In the genomic region with DNA sequence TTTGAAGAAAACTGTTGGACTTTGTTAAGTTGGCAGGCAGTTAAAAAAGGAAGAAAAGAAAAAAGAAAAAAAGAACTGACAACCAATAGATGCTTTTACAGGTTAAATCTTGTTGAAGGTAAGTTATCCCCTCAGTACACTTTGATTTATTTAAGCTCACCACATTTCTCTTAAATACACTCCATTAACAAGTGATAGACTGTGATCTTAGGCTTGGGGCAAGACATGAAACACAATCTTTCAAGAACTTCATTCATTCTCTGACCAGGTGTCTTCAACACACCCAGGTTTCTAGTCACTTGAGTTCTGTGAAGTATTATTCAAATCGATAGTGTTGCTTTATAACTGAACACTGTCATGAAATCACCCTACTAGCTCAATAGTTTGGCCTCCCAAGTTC, we compare ENCODE assay signal across 12 cellular contexts.
A peak's percentile ranks its signal among the peaks of the same experiment; 100 is the strongest.
DNase-seq lines count a peak whose midpoint lies in the region; ATAC-seq and TF ChIP-seq lines count a peak whose summit lies in the region.
"Had no signal": no experiment of that assay in that cellular context is flagged by ENCODE, and none has a peak within 500 bp of the region (broad histone marks: within the 10 kb centered on the region; RNA-seq: fewer than 3 reads in every experiment).

No MANE protein-coding gene starts in this region.

- H3K9ac ChIP-seq in SK-N-SH (peak overlapping the region; percentile 28; the same call in 1 of the 2 replicates), HUES6 (ENCODE audit: low read length) (no peak overlapping the region), endocrine pancreas (ENCODE audit: control insufficient read depth, insufficient read depth, low read length) (no peak overlapping the region)

- TF ChIP-seq CTCF in SK-N-SH (IDR thresholded peaks at IDR 0.05) (no peak), psoas muscle (IDR thresholded peaks at IDR 0.05) (no peak)

- H3K79me2 ChIP-seq in SK-N-SH (ENCODE audit: insufficient read depth) = peaks cover 77% of the 10 kb centered on the region

- H3K27ac ChIP-seq in SK-N-SH (ENCODE audit: low read depth in 2 of 2, low read length in 1 of 2) = no peak overlapping the region
- no peak overlapping the region for H3K27ac ChIP-seq in HUES6 (ENCODE audit: low read depth, low read length)
- peak overlapping the region; percentile 68 for H3K27ac ChIP-seq in psoas muscle
- H3K27ac ChIP-seq: breast epithelium, VCaP had no signal

- no peaks in the 10 kb centered on the region for H3K9me2 ChIP-seq in SK-N-SH

- H3K9me3 ChIP-seq in SK-N-SH (no peaks in the 10 kb centered on the region), HUES6 (ENCODE audit: control insufficient read depth, insufficient read depth, low read depth, low read length) (no peaks in the 10 kb centered on the region), endocrine pancreas (ENCODE audit: control insufficient read depth, low read length) (no peaks in the 10 kb centered on the region), psoas muscle (no peaks in the 10 kb centered on the region)
- H3K9me3 ChIP-seq: breast epithelium had no signal

- no peak for TF ChIP-seq RAD21 in SK-N-SH (IDR thresholded peaks at IDR 0.05; ENCODE audit: low read length)

- ATAC-seq in SK-N-SH treated with all-trans-retinoic acid at 6 μM for 48 hours = no peak
- ATAC-seq in psoas muscle = no peak

- no peaks in the 10 kb centered on the region for H3K27me3 ChIP-seq in SK-N-SH (ENCODE audit: insufficient read depth)
- no peaks in the 10 kb centered on the region for H3K27me3 ChIP-seq in HUES6 (ENCODE audit: control insufficient read depth, insufficient read depth, low read length)
- no peaks in the 10 kb centered on the region for H3K27me3 ChIP-seq in endocrine pancreas (ENCODE audit: control insufficient read depth, insufficient read depth, low read length)
- H3K27me3 ChIP-seq in psoas muscle (ENCODE audit: insufficient read depth in 3 of 3, low read length in 2 of 3) = peaks cover 0 to 3% (median 0%) of the 10 kb centered on the region in 3 donors
- H3K27me3 ChIP-seq: breast epithelium had no signal

- H3K4me2 ChIP-seq in SK-N-SH = peak overlapping the region; percentile 79

- no peak overlapping the region for H2AFZ ChIP-seq in SK-N-SH (ENCODE audit: low read depth)

- peaks cover 10 to 35% of the 10 kb centered on the region in 2 experiments; a peak in 3 of 4 replicates for H3K4me1 ChIP-seq in SK-N-SH (ENCODE audit: control insufficient read depth in 1 of 2, insufficient read depth in 2 of 2, low read depth in 1 of 2, low read length in 1 of 2)
- H3K4me1 ChIP-seq in HUES6 (ENCODE audit: control insufficient read depth, insufficient read depth, low read length) = peaks cover 31% of the 10 kb centered on the region
- H3K4me1 ChIP-seq in endocrine pancreas (ENCODE audit: control insufficient read depth, insufficient read depth, low read length) = peaks cover 7% of the 10 kb centered on the region
- H3K4me1 ChIP-seq in psoas muscle = peaks cover 6% of the 10 kb centered on the region
- H3K4me1 ChIP-seq: breast epithelium had no signal

- WGBS in SK-N-SH (ENCODE audit: low lambda C conversion rate) = 67% methylated on average over 1 of the region's 1 CpG
- 34 to 62% (median 38%) methylated on average over 1 of the region's 1 CpG for WGBS in psoas muscle, 3 donors

- H3K36me3 ChIP-seq in SK-N-SH (replicated peaks in 1 of 2; ENCODE audit: control insufficient read depth in 1 of 2, insufficient read depth in 2 of 2, low read length in 1 of 2) (no peaks in the 10 kb centered on the region), HUES6 (ENCODE audit: control insufficient read depth, insufficient read depth, low read length) (no peaks in the 10 kb centered on the region), endocrine pancreas (ENCODE audit: control insufficient read depth, insufficient read depth, low read length) (no peaks in the 10 kb centered on the region), psoas muscle (ENCODE audit: insufficient read depth in 1 of 2, low read depth in 1 of 2) (no peaks in the 10 kb centered on the region)
- H3K36me3 ChIP-seq: breast epithelium had no signal

- POLR2A ChIA-PET in SK-N-SH (lab: Yijun Ruan, JAX) = no interaction called here

- CTCF ChIA-PET in SK-N-SH (lab: Yijun Ruan, JAX) = interaction anchor here (1.0 to 2.8 kb wide), 5 partner anchors 17 to 159 kb away, joined by 3 to 6 read pairs (median 4); no protein-coding TSS in a partner anchor

- peaks cover 3% of the 10 kb centered on the region for H3F3A ChIP-seq in SK-N-SH (replicated peaks; ENCODE audit: insufficient read depth)

- no peak for TF ChIP-seq EP300 in SK-N-SH (IDR thresholded peaks at IDR 0.05; ENCODE audit: borderline replicate concordance in 1 of 2, low read depth in 1 of 2, low read length in 1 of 2)

- peaks cover 19% of the 10 kb centered on the region for H4K20me1 ChIP-seq in SK-N-SH (ENCODE audit: insufficient read depth)

- no peak for DNase-seq in SK-N-SH
- no peak for DNase-seq in psoas muscle
- no peak for DNase-seq in kidney tubule cell (ENCODE audit: low spot score)
- DNase-seq in NCI-H2227 (lab: John Stamatoyannopoulos, UW; ENCODE audit: unreplicated experiment) = no peak
- DNase-seq in GF-D8 (lab: John Stamatoyannopoulos, UW) = no peak
- DNase-seq: NCI-H226, SHP77 treated with DMSO at 0.1 percent for 48 hours had no signal

- intact Hi-C loops in psoas muscle (cut with DNase I) = loop anchor here in 1 of 2 donors (5.0 kb wide), 1 partner anchor 349 kb away; no protein-coding TSS in a partner anchor

- H3K4me3 ChIP-seq in SK-N-SH (ENCODE audit: low read depth in 2 of 2, low read length in 1 of 2) (peak overlapping the region; percentile 89 to 98; a peak in 3 of 4 replicates), HUES6 (ENCODE audit: low read depth, low read length) (peak overlapping the region; percentile 73), endocrine pancreas (ENCODE audit: control insufficient read depth, insufficient read depth, low read length) (peak overlapping the region; percentile 93), psoas muscle (peak overlapping the region; percentile 90)

TF ChIP-seq in SK-N-SH, 30 proteins besides CTCF, POLR2A, EP300 and RAD21 (continues in another document):
- TF ChIP-seq RCOR1 (IDR thresholded peaks at IDR 0.05; ENCODE audit: low read length) (no peak), POLR2AphosphoS5 (IDR thresholded peaks at IDR 0.05; ENCODE audit: low read depth, low read length) (no peak), FOXM1 (IDR thresholded peaks at IDR 0.05; ENCODE audit: low read depth) (no peak), ELF1 (IDR thresholded peaks at IDR 0.05) (no peak), FOSL2 (IDR thresholded peaks at IDR 0.05; ENCODE audit: borderline replicate concordance, low read depth) (no peak), SMC3 (IDR thresholded peaks at IDR 0.05; ENCODE audit: low read depth, low read length) (no peak), MEF2A (IDR thresholded peaks at IDR 0.05; ENCODE audit: borderline replicate concordance, low read depth) (no peak)
- TF ChIP-seq, protein P1, sequence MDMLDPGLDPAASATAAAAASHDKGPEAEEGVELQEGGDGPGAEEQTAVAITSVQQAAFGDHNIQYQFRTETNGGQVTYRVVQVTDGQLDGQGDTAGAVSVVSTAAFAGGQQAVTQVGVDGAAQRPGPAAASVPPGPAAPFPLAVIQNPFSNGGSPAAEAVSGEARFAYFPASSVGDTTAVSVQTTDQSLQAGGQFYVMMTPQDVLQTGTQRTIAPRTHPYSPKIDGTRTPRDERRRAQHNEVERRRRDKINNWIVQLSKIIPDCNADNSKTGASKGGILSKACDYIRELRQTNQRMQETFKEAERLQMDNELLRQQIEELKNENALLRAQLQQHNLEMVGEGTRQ (IDR thresholded peaks at IDR 0.05; ENCODE audit: borderline replicate concordance, low read depth, low read length) = no peak
- TF ChIP-seq, protein P2, sequence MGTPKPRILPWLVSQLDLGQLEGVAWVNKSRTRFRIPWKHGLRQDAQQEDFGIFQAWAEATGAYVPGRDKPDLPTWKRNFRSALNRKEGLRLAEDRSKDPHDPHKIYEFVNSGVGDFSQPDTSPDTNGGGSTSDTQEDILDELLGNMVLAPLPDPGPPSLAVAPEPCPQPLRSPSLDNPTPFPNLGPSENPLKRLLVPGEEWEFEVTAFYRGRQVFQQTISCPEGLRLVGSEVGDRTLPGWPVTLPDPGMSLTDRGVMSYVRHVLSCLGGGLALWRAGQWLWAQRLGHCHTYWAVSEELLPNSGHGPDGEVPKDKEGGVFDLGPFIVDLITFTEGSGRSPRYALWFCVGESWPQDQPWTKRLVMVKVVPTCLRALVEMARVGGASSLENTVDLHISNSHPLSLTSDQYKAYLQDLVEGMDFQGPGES (IDR thresholded peaks at IDR 0.05; ENCODE audit: low read depth, low read length) = no peak

TF ChIP-seq in SK-N-SH treated with all-trans-retinoic acid at 6 μM for 48 hours, 23 proteins besides CTCF, POLR2A, EP300 and RAD21 (continues in another document):
- no peak for TF ChIP-seq CSDC2 (CRISPR knock-in tag; IDR thresholded peaks at IDR 0.05)
- TF ChIP-seq, protein P3, sequence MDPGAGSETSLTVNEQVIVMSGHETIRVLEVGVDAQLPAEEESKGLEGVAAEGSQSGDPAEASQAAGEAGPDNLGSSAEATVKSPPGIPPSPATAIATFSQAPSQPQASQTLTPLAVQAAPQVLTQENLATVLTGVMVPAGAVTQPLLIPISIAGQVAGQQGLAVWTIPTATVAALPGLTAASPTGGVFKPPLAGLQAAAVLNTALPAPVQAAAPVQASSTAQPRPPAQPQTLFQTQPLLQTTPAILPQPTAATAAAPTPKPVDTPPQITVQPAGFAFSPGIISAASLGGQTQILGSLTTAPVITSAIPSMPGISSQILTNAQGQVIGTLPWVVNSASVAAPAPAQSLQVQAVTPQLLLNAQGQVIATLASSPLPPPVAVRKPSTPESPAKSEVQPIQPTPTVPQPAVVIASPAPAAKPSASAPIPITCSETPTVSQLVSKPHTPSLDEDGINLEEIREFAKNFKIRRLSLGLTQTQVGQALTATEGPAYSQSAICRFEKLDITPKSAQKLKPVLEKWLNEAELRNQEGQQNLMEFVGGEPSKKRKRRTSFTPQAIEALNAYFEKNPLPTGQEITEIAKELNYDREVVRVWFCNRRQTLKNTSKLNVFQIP (CRISPR knock-in tag; IDR thresholded peaks at IDR 0.05; ENCODE audit: borderline replicate concordance, low read depth) = no peak
- TF ChIP-seq, protein P4, sequence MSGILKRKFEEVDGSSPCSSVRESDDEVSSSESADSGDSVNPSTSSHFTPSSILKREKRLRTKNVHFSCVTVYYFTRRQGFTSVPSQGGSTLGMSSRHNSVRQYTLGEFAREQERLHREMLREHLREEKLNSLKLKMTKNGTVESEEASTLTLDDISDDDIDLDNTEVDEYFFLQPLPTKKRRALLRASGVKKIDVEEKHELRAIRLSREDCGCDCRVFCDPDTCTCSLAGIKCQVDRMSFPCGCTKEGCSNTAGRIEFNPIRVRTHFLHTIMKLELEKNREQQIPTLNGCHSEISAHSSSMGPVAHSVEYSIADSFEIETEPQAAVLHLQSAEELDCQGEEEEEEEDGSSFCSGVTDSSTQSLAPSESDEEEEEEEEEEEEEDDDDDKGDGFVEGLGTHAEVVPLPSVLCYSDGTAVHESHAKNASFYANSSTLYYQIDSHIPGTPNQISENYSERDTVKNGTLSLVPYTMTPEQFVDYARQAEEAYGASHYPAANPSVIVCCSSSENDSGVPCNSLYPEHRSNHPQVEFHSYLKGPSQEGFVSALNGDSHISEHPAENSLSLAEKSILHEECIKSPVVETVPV (CRISPR knock-in tag; IDR thresholded peaks at IDR 0.05) = no peak
